Comparison of ENCODE assay signal across 20 cellular contexts in genomic region chrX:20438871-20439526, GRCh38.
A peak's percentile ranks its signal among the peaks of the same experiment; 100 is the strongest.
DNase-seq lines count a peak whose midpoint lies in the region; TF ChIP-seq lines count a peak whose summit lies in the region.
"Had no signal": no experiment of that assay in that cellular context is flagged by ENCODE, and none has a peak within 500 bp of the region (broad histone marks: within the 10 kb centered on the region; RNA-seq: fewer than 3 reads in every experiment).

No MANE protein-coding gene starts in this region.

- 100% methylated on average over 1 of the region's 9 CpGs for WGBS in mesodermal cell (ENCODE audit: insufficient coverage in 2 of 2), 2 experiments

- H3K36me3 ChIP-seq in KOPT-K1 (ENCODE audit: insufficient read depth, low read length) = no peaks in the 10 kb centered on the region
- H3K36me3 ChIP-seq in mesodermal cell (ENCODE audit: control insufficient read depth, insufficient read depth, low read length) = no peaks in the 10 kb centered on the region

- peaks cover 7% of the 10 kb centered on the region for H3K4me1 ChIP-seq in mesodermal cell (ENCODE audit: control insufficient read depth, insufficient read depth, low read length, poor library complexity, severe bottlenecking)

- H3K9me3 ChIP-seq in KOPT-K1 (ENCODE audit: insufficient read depth, low read length, poor library complexity, severe bottlenecking) (no peaks in the 10 kb centered on the region), mesodermal cell (ENCODE audit: control insufficient read depth, low read length) (no peaks in the 10 kb centered on the region)

- no peak for TF ChIP-seq CTCF in VCaP (conservative IDR thresholded peaks at IDR 0.05)

- peak; percentile 15 to 37 for DNase-seq in NOMO-1 (lab: John Stamatoyannopoulos, UW; ENCODE audit: unreplicated experiment in 2 of 2)
- no peak for DNase-seq in NCI-H2227 (lab: John Stamatoyannopoulos, UW; ENCODE audit: unreplicated experiment)
- no peak for DNase-seq in cortex of kidney (lab: John Stamatoyannopoulos, UW)
- DNase-seq in putamen (ENCODE audit: low spot score) = no peak
- DNase-seq in DMS79 (lab: John Stamatoyannopoulos, UW) = no peak
- DNase-seq: AML-193, DMS 273 treated with DMSO at 0.1 percent for 48 hours, GF-D8, GOT3, Karpas-422, NCI-H1105, NCI-H2081, NCI-H2171 treated with DMSO at 0.1 percent for 48 hours, NCI-H748 treated with DMSO at 0.1 percent for 48 hours, PC-3, RPMI8226, SHP77 treated with DMSO at 0.1 percent for 48 hours had no signal

- H3K27ac ChIP-seq in KOPT-K1 (ENCODE audit: low read depth, low read length, poor library complexity, severe bottlenecking) = peak overlapping the region; percentile 86
- peak overlapping the region; percentile 57 for H3K27ac ChIP-seq in VCaP
- peak overlapping the region; percentile 41 for H3K27ac ChIP-seq in mesodermal cell (ENCODE audit: low read depth, low read length, severe bottlenecking)

- no peak overlapping the region for H3K4me3 ChIP-seq in mesodermal cell (ENCODE audit: extremely low read depth, insufficient read depth, low read length, poor library complexity, severe bottlenecking)

Comparison
In these comparisons a context has a peak if more than half of its experiments do, and no peak if none do; other contexts are left out.
1. DNase-seq: peak in NOMO-1 (2 of 2); none in NCI-H2227 (single experiment), cortex of kidney (single experiment), putamen (single experiment) and DMS79 (single experiment).
2. Peak in every context shown above with its lines, with median percentiles within 50 percentile points of each other: H3K27ac ChIP-seq.